Comparison of ENCODE assay signal across 17 cellular contexts in genomic region chr5:35404701-35405100, GRCh38.
"Had no signal": no experiment of that assay in that cellular context is flagged by ENCODE, and none has a peak within 500 bp of the region (broad histone marks: within the 10 kb centered on the region; RNA-seq: fewer than 3 reads in every experiment).

No MANE protein-coding gene starts in this region.

- ATAC-seq: naive thymus-derived CD4-positive, alpha-beta T cell; stimulated activated naive B cell treated with anti-CD40 and anti-IgM and Interleukin-4, amounts not matched to agents 10 μg/mL and 1 μg/mL and 100 μg/mL, for 72 hours; WTC11 had no signal

- H3K4me3 ChIP-seq: esophagus squamous epithelium, left ventricle myocardium inferior, sigmoid colon, tibial nerve had no signal

- H3K4me1 ChIP-seq: esophagus squamous epithelium, left ventricle myocardium inferior, parathyroid adenoma, sigmoid colon, tibial nerve had no signal

- H3K27ac ChIP-seq: esophagus squamous epithelium, left ventricle myocardium inferior, parathyroid adenoma, sigmoid colon, tibial nerve had no signal

- H3K79me2 ChIP-seq: parathyroid adenoma had no signal

- H3K36me3 ChIP-seq: esophagus squamous epithelium, left ventricle myocardium inferior, sigmoid colon, tibial nerve had no signal

- DNase-seq: activated CD4-positive, alpha-beta T cell treated with anti-CD3 and anti-CD28 coated beads for 48 hours; activated CD8-positive, alpha-beta memory T cell treated with anti-CD3 and anti-CD28 coated beads for 24 hours; aorta; cortex of kidney; effector CD4-positive, alpha-beta T cell; esophagus squamous epithelium; glutamatergic neuron; hypothalamus; kidney; left ventricle myocardium inferior; naive thymus-derived CD4-positive, alpha-beta T cell; sigmoid colon; stimulated activated CD4-positive, alpha-beta T cell treated with anti-CD3 and anti-CD28 coated beads, Interleukin-12 subunit alpha, Interleukin-12 subunit beta, amount 100 ng/mL, for 4 hours; stimulated activated naive B cell treated with anti-CD40 and anti-IgM and Interleukin-4, amounts not matched to agents 10 μg/mL and 1 μg/mL and 100 μg/mL, for 72 hours had no signal

- H3K27me3 ChIP-seq: esophagus squamous epithelium, sigmoid colon, tibial nerve had no signal

- H2AFZ ChIP-seq: parathyroid adenoma had no signal

- H3K9ac ChIP-seq: parathyroid adenoma had no signal

- H3K9me3 ChIP-seq: esophagus squamous epithelium, sigmoid colon, tibial nerve had no signal
